1 cellular context compared by ENCODE assay signal in genomic region chr13:75416327-75417005, GRCh38.
TF ChIP-seq lines count a peak whose summit lies in the region.

No MANE protein-coding gene starts in this region.

TF ChIP-seq in SK-N-SH treated with all-trans-retinoic acid at 6 μM for 48 hours, 23 proteins besides CTCF, POLR2A, EP300 and RAD21 (continued from another document):
- TF ChIP-seq POU6F1 (CRISPR knock-in tag; IDR thresholded peaks at IDR 0.05; ENCODE audit: borderline replicate concordance, low read depth) = no peak
